In the genomic region with DNA sequence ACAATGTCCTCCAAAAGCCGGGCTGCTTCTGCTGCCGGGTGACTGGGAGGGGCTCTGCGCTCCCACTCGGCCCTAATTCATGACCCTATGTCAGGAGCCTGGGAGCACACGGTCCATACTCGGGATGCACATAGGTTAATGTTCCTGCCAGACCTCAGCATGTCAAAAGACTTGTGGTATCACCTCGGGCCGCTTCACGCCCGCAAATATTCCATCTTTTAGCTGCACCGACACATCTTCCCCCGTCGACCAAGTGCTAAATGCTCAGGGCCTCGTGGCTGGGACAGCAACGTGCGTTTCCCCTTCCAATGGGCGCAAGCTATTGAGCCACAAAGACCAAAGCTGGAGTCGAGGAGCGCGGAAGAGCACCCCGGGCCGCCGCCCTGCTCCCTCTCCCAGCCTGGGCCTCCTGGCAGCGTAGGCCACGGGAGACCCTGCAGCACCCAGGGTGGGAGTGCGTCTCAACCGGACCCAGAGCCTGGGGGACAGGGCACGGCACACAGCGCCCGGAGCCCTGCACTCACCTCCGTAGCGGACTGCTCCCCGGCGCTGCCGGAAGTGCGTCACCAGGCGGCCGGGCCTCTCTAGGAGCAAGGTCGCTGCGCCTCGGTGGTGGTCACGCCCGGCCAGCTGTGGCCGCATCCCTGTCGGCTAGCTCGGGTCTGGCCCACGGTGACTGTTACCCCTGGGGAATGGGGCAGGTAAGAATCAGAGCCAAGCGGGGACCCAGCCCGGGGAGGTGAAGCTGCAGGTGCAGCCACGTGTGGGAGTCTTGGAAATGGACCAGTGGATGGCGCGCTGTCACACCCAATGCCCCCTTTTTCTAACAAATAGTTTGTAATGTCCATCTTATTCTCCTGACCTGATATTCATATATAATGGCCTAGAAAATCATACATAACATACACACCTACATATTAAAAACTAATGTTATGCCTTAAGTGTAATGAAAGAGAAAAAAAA, we compare ENCODE assay signal across 8 cellular contexts. TPM values are rescaled to one million over a fixed set of nuclear protein-coding genes. Genes with fewer than 3 reads are reported as not detected.
DNase-seq lines count a peak whose midpoint lies in the region; ATAC-seq, FAIRE-seq and TF ChIP-seq lines count a peak whose summit lies in the region.

Gene ZNF23 (minus strand): TSS at position 562 of the 963 bp plus-strand sequence. CDS start 5,451 bp downstream, outside the sequence.

- FAIRE-seq in GM18507 (lab: Jason Lieb, UNC): peak; percentile 92

- H3K27me3 Mint-ChIP-seq in activated B cell treated with CpG ODN at 0.5 μM for 24 hours: no peaks in the 10 kb centered on the region

- H3K9me3 ChIP-seq in spleen: no peaks in the 10 kb centered on the region

- peak within 1 kb of the TSS; percentile 94 for H3K27ac Mint-ChIP-seq in activated B cell treated with CpG ODN at 0.5 μM for 24 hours

- peaks cover 0 to 5% (median 0%) of the 10 kb centered on the region in 6 donors for H3K36me3 ChIP-seq in spleen

- H3K27me3 ChIP-seq in spleen (replicated peaks in 1 of 7): no peaks in the 10 kb centered on the region

- ATAC-seq in HG02973 (IDR thresholded peaks at IDR 0.05; ENCODE audit: unreplicated experiment) (peak; percentile 95), activated B cell treated with CpG ODN at 0.5 μM for 24 hours (ENCODE audit: low read depth) (peak; percentile 97)

- POLR2A ChIA-PET in activated B cell treated with CpG ODN at 0.5 μM for 24 hours (lab: Charles Lee): interaction anchor here (0.6 to 3.8 kb wide), 12 partner anchors 8 to 632 kb away, joined by 3 to 94 read pairs (median 4); partner anchors contain the start of genes CMTR2, DHX38, IST1 and TXNL4B

- H3K4me3 Mint-ChIP-seq in activated B cell treated with CpG ODN at 0.5 μM for 24 hours: peak within 1 kb of the TSS; percentile 93

- peaks cover 22% of the 10 kb centered on the region for H3K4me1 Mint-ChIP-seq in activated B cell treated with CpG ODN at 0.5 μM for 24 hours

- H3K9me3 Mint-ChIP-seq in activated B cell treated with CpG ODN at 0.5 μM for 24 hours: no peaks in the 10 kb centered on the region

- peak within 1 kb of the TSS; percentile 85 to 93 (median 89) for H3K27ac ChIP-seq in spleen

- peaks cover 11 to 28% (median 21%) of the 10 kb centered on the region in 6 donors for H3K4me1 ChIP-seq in spleen

- TF ChIP-seq POLR2A in spleen (IDR thresholded peaks at IDR 0.05): peak in 1 of 3 donors; percentile 33

- no peak for TF ChIP-seq CTCF in activated B cell treated with CpG ODN at 0.5 μM for 24 hours (IDR thresholded peaks at IDR 0.05)
- TF ChIP-seq CTCF in cardiac fibroblast (IDR thresholded peaks at IDR 0.05; ENCODE audit: low read depth, low read length): no peak
- peak in 1 of 11 experiments; percentile 27 for TF ChIP-seq CTCF in spleen (IDR thresholded peaks at IDR 0.05 in 8 of 11, conservative IDR thresholded peaks at IDR 0.05 in 3 of 11)

- WGBS in spleen, 5 donors: 0 to 1% (median 0%) methylated on average over 14 to 52 of the region's 52 CpGs

- intact Hi-C loops in activated B cell treated with CpG ODN at 0.5 μM for 24 hours (cut with micrococcal nuclease): loop anchor here (1.0 to 10.0 kb wide), 10 partner anchors 22 to 633 kb away; partner anchors contain the start of genes CMTR2, DHODH, DHX38 and IST1
- intact Hi-C loops in spleen (cut with DNase I; ENCODE audit: low total_unique reads): loop anchor here (2.0 kb wide), 1 partner anchor 21 kb away; no protein-coding TSS in a partner anchor

- CTCF ChIA-PET in activated B cell treated with CpG ODN at 0.5 μM for 24 hours (lab: Charles Lee): interaction anchor here (1.6 to 4.7 kb wide), 4 partner anchors 22 to 149 kb away, joined by 4 to 30 read pairs (median 12); no protein-coding TSS in a partner anchor

- H3K36me3 Mint-ChIP-seq in activated B cell treated with CpG ODN at 0.5 μM for 24 hours (ENCODE audit: low read depth): peaks cover 4% of the 10 kb centered on the region

- H3K4me3 ChIP-seq in cardiac fibroblast (replicated peaks in 1 of 2; ENCODE audit: low read depth in 2 of 2, low read length in 2 of 2): peak within 1 kb of the TSS; percentile 83 to 99
- peak within 1 kb of the TSS; percentile 63 to 88 (median 72) for H3K4me3 ChIP-seq in spleen

- DNase-seq in A172 (ENCODE audit: low spot score): peak; percentile 35
- peak; percentile 92 for DNase-seq in GM18507 (ENCODE audit: extremely low spot score, insufficient read length, low read depth)
- peak; percentile 76 for DNase-seq in NCI-H2171 (lab: John Stamatoyannopoulos, UW)
- peak; percentile 90 for DNase-seq in activated B cell treated with CpG ODN at 0.5 μM for 24 hours
- peak; percentile 80 to 82 for DNase-seq in cardiac fibroblast (ENCODE audit: low read depth in 2 of 2)
- DNase-seq in inferior parietal cortex (ENCODE audit: extremely low spot score): peak; percentile 86
- DNase-seq in spleen: peak; percentile 98

RNA-seq across cellular contexts. Expression of gene ZNF23, which starts in this region (rescaled TPM):
- 10.1 and 16.3 TPM in 2 replicates for total RNA-seq in A172 (2014; rRNA removed; shearing (Covaris generic))
- total RNA-seq in activated B cell treated with CpG ODN at 0.5 μM for 24 hours (13.3 and 14.6 TPM in 2 replicates), spleen (10 to 100 TPM in 3 of 7 donors, 1 to 10 TPM in 4; 6.3 to 12.4 (median 8.8) TPM)
- polyA plus RNA-seq in spleen: 10 to 100 TPM in 2 of 3 donors, 1 to 10 TPM in 1; 9.9 to 11.8 (median 11.3) TPM

Comparison
In these comparisons a context has a peak if more than half of its experiments do, and no peak if none do; other contexts are left out.
1. Peak in every context shown above with its lines: DNase-seq, ATAC-seq, H3K4me3 ChIP-seq and H3K27ac ChIP-seq.
2. DNase-seq: peak in every context shown above with its lines; median percentile 98 in spleen; 92 in GM18507; 90 in activated B cell treated with CpG ODN at 0.5 μM for 24 hours; 86 in inferior parietal cortex; 81 in cardiac fibroblast; 76 in NCI-H2171; 35 in A172.